In the genomic region with DNA sequence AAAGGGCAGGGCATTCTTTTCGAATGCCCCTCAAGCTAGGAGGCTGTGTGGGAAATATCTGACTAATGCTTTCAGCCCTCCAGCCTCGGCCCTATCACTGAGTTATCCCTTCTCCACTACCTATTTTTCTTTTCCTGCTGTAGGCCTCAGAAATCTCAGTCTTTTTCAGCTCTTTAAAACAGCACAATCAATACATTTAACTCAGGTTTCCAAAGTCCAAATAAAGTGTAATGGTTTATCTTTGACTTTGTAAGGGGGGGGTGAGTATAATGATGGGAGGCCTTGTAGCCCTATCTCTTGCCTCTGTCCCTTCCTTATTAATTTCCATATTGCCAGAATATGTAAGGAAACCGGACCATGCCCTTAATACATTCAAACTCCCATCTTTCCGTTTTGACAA, we compare ENCODE assay signal across 12 cellular contexts. TPM values are rescaled to one million over a fixed set of nuclear protein-coding genes. Genes with fewer than 3 reads are reported as not detected.
DNase-seq lines count a peak whose midpoint lies in the region; ATAC-seq, FAIRE-seq and TF ChIP-seq lines count a peak whose summit lies in the region.
"Had no signal": no experiment of that assay in that cellular context is flagged by ENCODE, and none has a peak within 500 bp of the region (broad histone marks: within the 10 kb centered on the region; RNA-seq: fewer than 3 reads in every experiment).

No MANE protein-coding gene starts in this region.

- DNase-seq in cardiac muscle cell (ENCODE audit: low read depth in 1 of 2, low spot score in 1 of 2) (peak in 1 of 2 donors; percentile 1), Right ventricle myocardium superior (no peak), astrocyte (ENCODE audit: low read depth) (no peak), right lobe of liver (no peak), substantia nigra (lab: John Stamatoyannopoulos, UW) (no peak), sigmoid colon (no peak), SK-N-DZ (ENCODE audit: low spot score) (no peak)
- DNase-seq: effector CD4-positive, alpha-beta T cell; NCI-H774 had no signal

- no peak for TF ChIP-seq POLR2A in right lobe of liver (IDR thresholded peaks at IDR 0.05)
- no peak for TF ChIP-seq POLR2A in sigmoid colon (IDR thresholded peaks at IDR 0.05)

- H3K4me3 ChIP-seq in cardiac muscle cell (peak overlapping the region; percentile 64), astrocyte (ENCODE audit: insufficient read depth, low read depth, low read length) (peak overlapping the region; percentile 55), right lobe of liver (no peak overlapping the region), sigmoid colon (peak overlapping the region in 2 of 4 donors; percentile 53 to 55)
- H3K4me3 ChIP-seq: BLaER1 treated with 17β-estradiol and CSF1 and Interleukin-3, amounts not matched to agents 10 nM and 100 nM had no signal

- H3K9ac ChIP-seq in astrocyte (ENCODE audit: low read length): peak overlapping the region; percentile 77
- H3K9ac ChIP-seq: BLaER1 treated with 17β-estradiol and CSF1 and Interleukin-3, amounts not matched to agents 10 nM and 100 nM had no signal

- intact Hi-C loops in Right ventricle myocardium superior (cut with DNase I) (no loop called here), right lobe of liver (cut with DNase I) (no loop called here), sigmoid colon (cut with DNase I) (loop anchor here (2.0 to 10.0 kb wide), 7 partner anchors 83 to 448 kb away; partner anchors contain the start of genes FAM120C, FGD1, MAGED2 and PHF8)

- peak overlapping the region; percentile 92 for H2AFZ ChIP-seq in astrocyte (ENCODE audit: low read depth, low read length)

- H3K27me3 Mint-ChIP-seq in astrocyte (ENCODE audit: low read depth, unreplicated experiment): no peaks in the 10 kb centered on the region

- ATAC-seq in Right ventricle myocardium superior (ENCODE audit: poor library complexity) (no peak), right lobe of liver (peak in 1 of 4 donors; percentile 19), HG03521 (IDR thresholded peaks at IDR 0.05; ENCODE audit: unreplicated experiment) (no peak)

- H3K4me1 Mint-ChIP-seq in astrocyte (ENCODE audit: low read depth, unreplicated experiment): peaks cover 2% of the 10 kb centered on the region

- H3K79me2 ChIP-seq in astrocyte (ENCODE audit: insufficient read depth, low read length): peaks cover 5% of the 10 kb centered on the region

- TF ChIP-seq CTCF in cardiac muscle cell (IDR thresholded peaks at IDR 0.05; ENCODE audit: low read depth, low read length): no peak
- no peak for TF ChIP-seq CTCF in astrocyte (IDR thresholded peaks at IDR 0.05; ENCODE audit: insufficient read depth, low read depth, low read length)
- TF ChIP-seq CTCF in right lobe of liver (IDR thresholded peaks at IDR 0.05): no peak
- no peak for TF ChIP-seq CTCF in sigmoid colon (IDR thresholded peaks at IDR 0.05)

- H4K20me1 ChIP-seq in astrocyte (ENCODE audit: insufficient read depth, low read length): peaks cover 7% of the 10 kb centered on the region
- H4K20me1 ChIP-seq: BLaER1 treated with 17β-estradiol and CSF1 and Interleukin-3, amounts not matched to agents 10 nM and 100 nM had no signal

- H3K9me3 ChIP-seq in cardiac muscle cell (ENCODE audit: low read depth) (no peaks in the 10 kb centered on the region), astrocyte (ENCODE audit: insufficient read depth, low read depth, low read length) (no peaks in the 10 kb centered on the region), right lobe of liver (no peaks in the 10 kb centered on the region), sigmoid colon (no peaks in the 10 kb centered on the region)

- FAIRE-seq in astrocyte (lab: Jason Lieb, UNC): no peak

- peak overlapping the region; percentile 95 for H3K27ac Mint-ChIP-seq in astrocyte (ENCODE audit: unreplicated experiment)

- H3K4me1 ChIP-seq in cardiac muscle cell (ENCODE audit: low read depth) (no peaks in the 10 kb centered on the region), astrocyte (ENCODE audit: insufficient read depth, low read length) (peaks cover 12% of the 10 kb centered on the region), right lobe of liver (no peaks in the 10 kb centered on the region), sigmoid colon (peaks cover 0 to 4% (median 0%) of the 10 kb centered on the region in 4 donors)
- H3K4me1 ChIP-seq: BLaER1 treated with 17β-estradiol and CSF1 and Interleukin-3, amounts not matched to agents 10 nM and 100 nM had no signal

- WGBS in right lobe of liver (ENCODE audit: insufficient coverage, low coverage, low lambda C conversion rate, missing lambda C conversion rate): 67% methylated on average over 3 of the region's 4 CpGs
- 73 to 82% methylated on average over 4 of the region's 4 CpGs for WGBS in sigmoid colon, 2 donors

- H3K4me2 ChIP-seq in astrocyte (ENCODE audit: low read length): peak overlapping the region; percentile 96
- H3K4me2 ChIP-seq: BLaER1 treated with 17β-estradiol and CSF1 and Interleukin-3, amounts not matched to agents 10 nM and 100 nM had no signal

- H3K27ac ChIP-seq in cardiac muscle cell (peak overlapping the region; percentile 94), astrocyte (ENCODE audit: low read depth, low read length) (no peak overlapping the region), right lobe of liver (peak overlapping the region in 2 of 3 donors; percentile 19 to 69), substantia nigra (ENCODE audit: low read depth, low read length, poor library complexity, severe bottlenecking) (peak overlapping the region; percentile 74), sigmoid colon (peak overlapping the region in 1 of 4 donors; percentile 71)
- H3K27ac ChIP-seq: BLaER1 treated with 17β-estradiol and CSF1 and Interleukin-3, amounts not matched to agents 10 nM and 100 nM had no signal

- H3K36me3 ChIP-seq in cardiac muscle cell (no peaks in the 10 kb centered on the region), astrocyte (ENCODE audit: insufficient read depth, low read length) (no peaks in the 10 kb centered on the region), right lobe of liver (no peaks in the 10 kb centered on the region), sigmoid colon (no peaks in the 10 kb centered on the region)
- H3K36me3 ChIP-seq: BLaER1 treated with 17β-estradiol and CSF1 and Interleukin-3, amounts not matched to agents 10 nM and 100 nM had no signal

- H3K36me3 Mint-ChIP-seq in astrocyte (ENCODE audit: low read depth, unreplicated experiment): no peaks in the 10 kb centered on the region

- TF ChIP-seq EP300 in sigmoid colon (IDR thresholded peaks at IDR 0.05): no peak

- no peaks in the 10 kb centered on the region for H3K9me3 Mint-ChIP-seq in astrocyte (ENCODE audit: unreplicated experiment)
- H3K9me3 Mint-ChIP-seq: activated T-cell treated with anti-CD3 and anti-CD28 coated beads, Interleukin-2, amount 50 U/mL, for 4 hours had no signal

- H3K4me3 Mint-ChIP-seq in astrocyte (ENCODE audit: unreplicated experiment): peak overlapping the region; percentile 97

- H3K27me3 ChIP-seq in cardiac muscle cell: no peaks in the 10 kb centered on the region
- no peaks in the 10 kb centered on the region for H3K27me3 ChIP-seq in astrocyte (ENCODE audit: insufficient read depth, low read length)
- no peaks in the 10 kb centered on the region for H3K27me3 ChIP-seq in right lobe of liver
- H3K27me3 ChIP-seq in sigmoid colon: no peaks in the 10 kb centered on the region

RNA-seq across cellular contexts. Expression of gene WNK3, which starts 1.6 kb away (rescaled TPM):
- total RNA-seq in cardiac muscle cell (4.9 and 5.6 TPM in 2 replicates), Right ventricle myocardium superior (0.89 TPM), astrocyte (6.2 and 8.4 TPM in 2 replicates), right lobe of liver (10 to 100 TPM in 3 of 6 experiments, 1 to 10 TPM in 3; 3.9 to 16.0 (median 9.6) TPM), sigmoid colon (1 to 10 TPM; 1.6 to 1.9 (median 1.7) TPM)
- polyA plus RNA-seq in cardiac muscle cell (5.2 and 8.3 TPM in 2 replicates), sigmoid colon (under 1 TPM in 2 of 3 donors, not detected in 1; under 0.01 to 0.10 TPM)
- 3.1 and 3.5 TPM in 2 replicates for polyA plus RNA-seq in SK-N-DZ (2014; cell fraction: cytosol; rRNA removed)
- polyA plus RNA-seq in SK-N-DZ (2014; cell fraction: nucleus; rRNA removed): 2.0 and 3.8 TPM in 2 replicates

Comparison
In these comparisons a context has a peak if more than half of its experiments do, and no peak if none do; other contexts are left out.
1. H3K4me3 ChIP-seq: peak in cardiac muscle cell (single experiment) and astrocyte (single experiment); none in right lobe of liver (0 of 3).